Comparison of ENCODE assay signal across 9 cellular contexts in genomic region chrX:151713859-151714258, GRCh38. TPM values are rescaled to one million over a fixed set of nuclear protein-coding genes. Genes with fewer than 3 reads are reported as not detected.
DNase-seq lines count a peak whose midpoint lies in the region; ATAC-seq and TF ChIP-seq lines count a peak whose summit lies in the region.
"Had no signal": no experiment of that assay in that cellular context is flagged by ENCODE, and none has a peak within 500 bp of the region (broad histone marks: within the 10 kb centered on the region; RNA-seq: fewer than 3 reads in every experiment).

No MANE protein-coding gene starts in this region.

- H3K9me3 Mint-ChIP-seq in WTC11 = no peaks in the 10 kb centered on the region

- POLR2A ChIA-PET in HEK293T (lab: Yijun Ruan, JAX) = no interaction called here
- POLR2A ChIA-PET in WTC11 (lab: Charles Lee) = interaction anchor here (0.7 kb wide), 1 partner anchor 19 kb away, joined by 3 read pairs; the partner anchor contains the start of gene PRRG3

- CTCF ChIA-PET in HEK293T (lab: Yijun Ruan, JAX) = no interaction called here
- CTCF ChIA-PET in WTC11 (lab: Charles Lee) = interaction anchor here (0.8 to 2.2 kb wide), 13 partner anchors 9 to 1107 kb away, joined by 3 to 18 read pairs (median 5); no protein-coding TSS in a partner anchor

- H3K27me3 ChIP-seq in left lung = no peaks in the 10 kb centered on the region
- H3K27me3 ChIP-seq: neutrophil had no signal

- no peaks in the 10 kb centered on the region for H3K36me3 Mint-ChIP-seq in WTC11

- H3K27ac ChIP-seq in left lung = no peak overlapping the region
- H3K27ac ChIP-seq: neutrophil had no signal

- no peak overlapping the region for H3K4me3 ChIP-seq in left lung

- peaks cover 25% of the 10 kb centered on the region for H3K4me1 Mint-ChIP-seq in WTC11

- H3K36me3 ChIP-seq in left lung = no peaks in the 10 kb centered on the region
- H3K36me3 ChIP-seq: neutrophil had no signal

- no peaks in the 10 kb centered on the region for H3K4me1 ChIP-seq in left lung

- DNase-seq in NCI-H2196 (lab: John Stamatoyannopoulos, UW; ENCODE audit: unreplicated experiment) = peak; percentile 27
- no peak for DNase-seq in NCI-H2196 treated with DMSO at 0.1 percent for 48 hours (lab: John Stamatoyannopoulos, UW; ENCODE audit: unreplicated experiment)
- DNase-seq in HEK293T (ENCODE audit: extremely low spot score) = peak; percentile 63
- DNase-seq in WTC11 (ENCODE audit: low spot score) = peak; percentile 60
- DNase-seq in left lung = no peak
- no peak for DNase-seq in hypothalamus (lab: John Stamatoyannopoulos, UW)

- ATAC-seq in WTC11 (peak; percentile 86), left lung (peak; percentile 36), HG03095 (IDR thresholded peaks at IDR 0.05; ENCODE audit: unreplicated experiment) (no peak)
- no peak for ATAC-seq in activated CD4-positive, CD25-positive, alpha-beta regulatory T cell treated with anti-CD3 and anti-CD28 coated beads, Interleukin-2, amount 50 U/mL, for 24 hours

- TF ChIP-seq CTCF in WTC11 (IDR thresholded peaks at IDR 0.05) (peak; percentile 39), left lung (IDR thresholded peaks at IDR 0.05) (peak; percentile 8 to 30)

- no peaks in the 10 kb centered on the region for H3K27me3 Mint-ChIP-seq in WTC11 (ENCODE audit: low read depth)

- H3K27ac Mint-ChIP-seq in WTC11 = no peak overlapping the region

- no peak overlapping the region for H3K4me3 Mint-ChIP-seq in WTC11

- H3K9me3 ChIP-seq in left lung = no peaks in the 10 kb centered on the region
- H3K9me3 ChIP-seq: neutrophil had no signal

- intact Hi-C loops in left lung (cut with DNase I) = no loop called here

TF ChIP-seq in HEK293T, 16 proteins besides CTCF, POLR2A, EP300 and RAD21:
- TF ChIP-seq LEF1 (IDR thresholded peaks at IDR 0.05; ENCODE audit: borderline replicate concordance) (no peak), FOXK2 (IDR thresholded peaks at IDR 0.05) (no peak), SP1 (IDR thresholded peaks at IDR 0.05) (no peak), PKNOX1 (IDR thresholded peaks at IDR 0.05) (no peak), CTBP1 (IDR thresholded peaks at IDR 0.05; ENCODE audit: borderline replicate concordance) (no peak), NFRKB (IDR thresholded peaks at IDR 0.05) (no peak), ARNT (IDR thresholded peaks at IDR 0.05) (no peak), HDGF (IDR thresholded peaks at IDR 0.05; ENCODE audit: borderline replicate concordance) (no peak), FOXA1 (IDR thresholded peaks at IDR 0.05) (no peak), FOXM1 (IDR thresholded peaks at IDR 0.05; ENCODE audit: borderline replicate concordance) (no peak), ELF4 (IDR thresholded peaks at IDR 0.05) (no peak), TARDBP (IDR thresholded peaks at IDR 0.05) (no peak), L3MBTL2 (conservative IDR thresholded peaks at IDR 0.05) (no peak), BHLHE40 (IDR thresholded peaks at IDR 0.05; ENCODE audit: borderline replicate concordance) (no peak), ZNF384 (IDR thresholded peaks at IDR 0.05) (no peak), SUZ12 (IDR thresholded peaks at IDR 0.05) (no peak)

TF ChIP-seq in WTC11, 78 proteins besides CTCF, POLR2A, EP300 and RAD21:
- TF ChIP-seq KAT7 (CRISPR knock-in tag; IDR thresholded peaks at IDR 0.05; ENCODE audit: borderline replicate concordance) = no peak
- TF ChIP-seq NR2C2 (CRISPR knock-in tag; IDR thresholded peaks at IDR 0.05) = no peak

RNA-seq across cellular contexts. Expression of gene FATE1, which starts 2.0 kb away (rescaled TPM):
- not detected in 3 replicates for total RNA-seq in WTC11 (2021)
- total RNA-seq in left lung = not detected

RNA-seq across cellular contexts. Expression of gene PRRG3, which starts 18.6 kb away (rescaled TPM):
- total RNA-seq in WTC11 (2021) (5.1 to 9.8 TPM (median 7.1 TPM) in 3 replicates), left lung (1 to 10 TPM; 1.9 to 2.1 TPM)

RNA-seq across cellular contexts. Expression of gene CNGA2, which starts 20.7 kb away (rescaled TPM):
- not detected in 3 replicates for total RNA-seq in WTC11 (2021)
- total RNA-seq in left lung = not detected

Comparison
In these comparisons a context has a peak if more than half of its experiments do, and no peak if none do; other contexts are left out.
1. DNase-seq: peak in NCI-H2196 (single experiment), HEK293T (single experiment) and WTC11 (single experiment); none in NCI-H2196 treated with DMSO at 0.1 percent for 48 hours (single experiment), left lung (0 of 2) and hypothalamus (0 of 51).
2. ATAC-seq: peak in WTC11 (single experiment) and left lung (single experiment); none in HG03095 (single experiment) and activated CD4-positive, CD25-positive, alpha-beta regulatory T cell treated with anti-CD3 and anti-CD28 coated beads, Interleukin-2, amount 50 U/mL, for 24 hours (0 of 2).